Comparison of ENCODE assay signal across 8 cellular contexts in genomic region chr7:30134523-30135270, GRCh38.
DNase-seq lines count a peak whose midpoint lies in the region; ATAC-seq and TF ChIP-seq lines count a peak whose summit lies in the region.

TSS of gene MTURN (plus strand) at chr7:30134986. CDS start at chr7:30135137, 151 bp downstream.

- ATAC-seq in GM19025 (IDR thresholded peaks at IDR 0.05; ENCODE audit: low read depth, unreplicated experiment), result peak; percentile 91
- ATAC-seq in HG03280 (IDR thresholded peaks at IDR 0.05; ENCODE audit: unreplicated experiment), result peak; percentile 86

- peak within 1 kb of the TSS; percentile 79 for H3K4me3 ChIP-seq in choroid plexus epithelial cell (ENCODE audit: low read depth, low read length)

- DNase-seq in AG08396 (ENCODE audit: low spot score), result peak; percentile 99
- peak; percentile 83 to 92 for DNase-seq in NCI-H446 (lab: John Stamatoyannopoulos, UW)
- DNase-seq in activated CD4-positive, alpha-beta T cell treated with anti-CD3 and anti-CD28 coated beads for 4 hours, result peak; percentile 86 to 87
- DNase-seq in choroid plexus epithelial cell (ENCODE audit: low read depth), result peak; percentile 76
- DNase-seq in kidney glomerular epithelial cell (lab: John Stamatoyannopoulos, UW), result peak; percentile 58
- DNase-seq in stimulated activated CD4-positive, alpha-beta T cell treated with anti-CD3 and anti-CD28 coated beads, Interleukin-15, amount 100 ng/mL, for 1 hour (ENCODE audit: low read depth in 1 of 2, low spot score in 1 of 2), result peak; percentile 69 to 76

- no peak for TF ChIP-seq CTCF in choroid plexus epithelial cell (conservative IDR thresholded peaks at IDR 0.05; ENCODE audit: low read depth, low read length)

Comparison
In these comparisons a context has a peak if more than half of its experiments do, and no peak if none do; other contexts are left out.
1. Peak in every context shown above with its lines: DNase-seq, ATAC-seq and H3K4me3 ChIP-seq.